Comparison of ENCODE assay signal across 12 cellular contexts in the genomic region with DNA sequence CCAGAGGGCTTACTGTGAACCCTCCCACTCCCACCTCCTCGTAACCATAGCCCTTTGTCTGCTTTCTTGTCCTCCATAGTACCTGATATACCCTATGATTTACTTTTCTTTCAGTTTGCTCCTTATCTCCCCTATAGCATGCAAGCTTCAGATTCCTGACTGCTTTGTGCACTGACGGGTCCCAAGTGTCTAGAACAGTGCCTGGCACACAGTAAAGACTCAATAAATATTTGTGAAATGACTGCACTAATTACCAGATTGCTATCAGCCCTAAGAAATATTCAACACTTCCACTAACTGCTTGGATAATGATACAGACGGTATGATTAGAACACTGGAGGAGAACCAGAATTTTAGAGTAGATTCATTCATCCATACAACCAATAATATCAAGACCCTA. TPM values are rescaled to one million over a fixed set of nuclear protein-coding genes. Genes with fewer than 3 reads are reported as not detected.
"Had no signal": no experiment of that assay in that cellular context is flagged by ENCODE, and none has a peak within 500 bp of the region (broad histone marks: within the 10 kb centered on the region; RNA-seq: fewer than 3 reads in every experiment).

No MANE protein-coding gene starts in this region.

- H3K4me2 ChIP-seq: KMS-11 had no signal

- H3K4me3 ChIP-seq: GM23248, HAP-1 had no signal

- FAIRE-seq: HTR-8/SVneo had no signal

- H3K9me3 ChIP-seq: HAP-1 had no signal

- H3K4me1 ChIP-seq: HAP-1 had no signal

- H3K36me3 ChIP-seq: HAP-1 had no signal

- ATAC-seq: HCT116 had no signal

- H2AFZ ChIP-seq: GM23248 had no signal

- DNase-seq: GM23248, GOT3, H7, HFFc6, IMR-90, KBM-7 had no signal

- H3K27ac ChIP-seq: GM23248, KMS-11 had no signal

- H3K9ac ChIP-seq: GM23248, KMS-11 had no signal

RNA-seq across cellular contexts. Expression of gene ISX, which starts 33.0 kb away (rescaled TPM):
- total RNA-seq: GM23248, H4, H7, HFFc6, HT-29, IMR-90 had no signal
- polyA plus RNA-seq: GM23248, IMR-90 had no signal
